ENCODE assay signal across 18 cellular contexts in genomic region chr4:41874873-41875272, GRCh38.
"Had no signal": no experiment of that assay in that cellular context is flagged by ENCODE, and none has a peak within 500 bp of the region (broad histone marks: within the 10 kb centered on the region; RNA-seq: fewer than 3 reads in every experiment).

No MANE protein-coding gene starts in this region.

- H3K36me3 ChIP-seq: esophagus muscularis mucosa, heart left ventricle, left lung, lower lobe of right lung had no signal

- DNase-seq: dermis blood vessel endothelial cell; dorsolateral prefrontal cortex; effector CD4-positive, alpha-beta T cell; effector memory CD4-positive, alpha-beta T cell; foreskin keratinocyte; heart left ventricle; hypothalamus; left cardiac atrium; left ventricle myocardium superior; lower lobe of right lung; mesenchymal stem cell; mucosa of descending colon; naive B cell had no signal

- H3K9me3 Mint-ChIP-seq: mesothelial cell of epicardium had no signal

- H3K9me3 ChIP-seq: esophagus muscularis mucosa, heart left ventricle, left lung, lower lobe of right lung, mucosa of descending colon had no signal

- H3K27ac Mint-ChIP-seq: mesothelial cell of epicardium had no signal

- H2AFZ ChIP-seq: hepatocyte had no signal

- H3K4me1 ChIP-seq: foreskin keratinocyte, left lung, lower lobe of right lung had no signal

- H3K4me3 Mint-ChIP-seq: mesothelial cell of epicardium, naive B cell had no signal

- H3K4me3 ChIP-seq: coronary artery, dorsolateral prefrontal cortex, esophagus muscularis mucosa, heart left ventricle, hepatocyte, left lung, lower lobe of right lung, mucosa of descending colon had no signal

- ATAC-seq: foreskin keratinocyte, heart left ventricle, left cardiac atrium, left lung, left ventricle myocardium superior, lower lobe of right lung, mucosa of descending colon had no signal

- H3K36me3 Mint-ChIP-seq: mesothelial cell of epicardium, naive B cell had no signal

- H3K4me2 ChIP-seq: hepatocyte had no signal

- H3K79me2 ChIP-seq: hepatocyte had no signal

- H3K27ac ChIP-seq: coronary artery, dorsolateral prefrontal cortex, esophagus muscularis mucosa, foreskin keratinocyte, heart left ventricle, hepatocyte, left lung, lower lobe of right lung had no signal
